Comparison of ENCODE assay signal across 20 cellular contexts in genomic region chr10:34507217-34507616, GRCh38.
DNase-seq lines count a peak whose midpoint lies in the region; ATAC-seq and TF ChIP-seq lines count a peak whose summit lies in the region.
"Had no signal": no experiment of that assay in that cellular context is flagged by ENCODE, and none has a peak within 500 bp of the region (broad histone marks: within the 10 kb centered on the region; RNA-seq: fewer than 3 reads in every experiment).

No MANE protein-coding gene starts in this region.

- no peak overlapping the region for H3K27ac ChIP-seq in heart left ventricle
- no peak overlapping the region for H3K27ac ChIP-seq in vagina
- H3K27ac ChIP-seq in upper lobe of left lung, result no peak overlapping the region
- H3K27ac ChIP-seq: sigmoid colon, upper lobe of right lung had no signal

- CTCF ChIA-PET in activated CD8-positive, alpha-beta T cell treated with anti-CD3 and anti-CD28 coated beads, Interleukin-2, amount 10 ng/mL, durations not matched to agents 7 days and 5 days (lab: Charles Lee), result no interaction called here

- H3K36me3 Mint-ChIP-seq in brain (peaks cover 4% of the 10 kb centered on the region), progenitor cell of endocrine pancreas (ENCODE audit: insufficient read depth) (no peaks in the 10 kb centered on the region)
- no peaks in the 10 kb centered on the region for H3K36me3 Mint-ChIP-seq in activated CD8-positive, alpha-beta T cell treated with anti-CD3 and anti-CD28 coated beads, Interleukin-2, amount 10 ng/mL, durations not matched to agents 7 days and 5 days (ENCODE audit: low read depth)
- H3K36me3 Mint-ChIP-seq: activated naive CD8-positive, alpha-beta T cell treated with anti-CD3 and anti-CD28 coated beads for 36 hours had no signal

- intact Hi-C loops in heart left ventricle (cut with DNase I), result no loop called here
- intact Hi-C loops in left cardiac atrium (cut with DNase I), result no loop called here
- intact Hi-C loops in vagina (cut with DNase I), result no loop called here

- H3K27me3 Mint-ChIP-seq in brain (peaks cover 4% of the 10 kb centered on the region), progenitor cell of endocrine pancreas (no peaks in the 10 kb centered on the region)
- no peaks in the 10 kb centered on the region for H3K27me3 Mint-ChIP-seq in activated CD8-positive, alpha-beta T cell treated with anti-CD3 and anti-CD28 coated beads, Interleukin-2, amount 10 ng/mL, durations not matched to agents 7 days and 5 days (ENCODE audit: low read depth)
- H3K27me3 Mint-ChIP-seq: activated B cell treated with CpG ODN at 0.5 μM for 24 hours; activated CD8-positive, alpha-beta T cell treated with anti-CD3 and anti-CD28 coated beads for 36 hours; stimulated activated naive CD8-positive, alpha-beta T cell treated with anti-CD3 and anti-CD28 coated beads, Interleukin-15, Interleukin-2, amounts not matched to agents 100 ng/mL and 50 ng/mL, for 24 hours had no signal

- peaks cover 53% of the 10 kb centered on the region for H3K4me1 Mint-ChIP-seq in brain
- peaks cover 29% of the 10 kb centered on the region for H3K4me1 Mint-ChIP-seq in progenitor cell of endocrine pancreas (ENCODE audit: low read depth)
- no peaks in the 10 kb centered on the region for H3K4me1 Mint-ChIP-seq in activated CD8-positive, alpha-beta T cell treated with anti-CD3 and anti-CD28 coated beads, Interleukin-2, amount 10 ng/mL, durations not matched to agents 7 days and 5 days (ENCODE audit: low read depth)
- H3K4me1 Mint-ChIP-seq: activated B cell treated with CpG ODN at 0.5 μM for 24 hours; activated naive CD8-positive, alpha-beta T cell treated with anti-CD3 and anti-CD28 coated beads for 36 hours; T-helper 17 cell had no signal

- H3K4me3 ChIP-seq in heart left ventricle (no peak overlapping the region), vagina (no peak overlapping the region), upper lobe of left lung (no peak overlapping the region)
- H3K4me3 ChIP-seq: sigmoid colon, upper lobe of right lung had no signal

- POLR2A ChIA-PET in activated CD8-positive, alpha-beta T cell treated with anti-CD3 and anti-CD28 coated beads, Interleukin-2, amount 10 ng/mL, durations not matched to agents 7 days and 5 days (lab: Charles Lee), result no interaction called here

- WGBS in heart left ventricle, 4 donors, result 45 to 59% (median 49%) methylated on average over 3 of the region's 3 CpGs
- WGBS in upper lobe of left lung, 2 donors, result 49 to 66% methylated on average over 3 of the region's 3 CpGs

- H3K4me1 ChIP-seq in heart left ventricle (peaks cover 0 to 22% (median 4%) of the 10 kb centered on the region in 12 donors), vagina (peaks cover 15% of the 10 kb centered on the region), upper lobe of left lung (no peaks in the 10 kb centered on the region)
- H3K4me1 ChIP-seq: upper lobe of right lung had no signal

- H3K27ac Mint-ChIP-seq in brain, result peak overlapping the region in 3 of 5 experiments; percentile 4 to 63 (median 54)
- peak overlapping the region; percentile 56 for H3K27ac Mint-ChIP-seq in progenitor cell of endocrine pancreas
- no peak overlapping the region for H3K27ac Mint-ChIP-seq in activated CD8-positive, alpha-beta T cell treated with anti-CD3 and anti-CD28 coated beads, Interleukin-2, amount 10 ng/mL, durations not matched to agents 7 days and 5 days
- H3K27ac Mint-ChIP-seq: activated B cell treated with CpG ODN at 0.5 μM for 24 hours; activated CD8-positive, alpha-beta T cell treated with anti-CD3 and anti-CD28 coated beads for 36 hours; activated naive CD8-positive, alpha-beta T cell treated with anti-CD3 and anti-CD28 coated beads for 36 hours; stimulated activated naive CD8-positive, alpha-beta T cell treated with anti-CD3 and anti-CD28 coated beads, Interleukin-15, Interleukin-2, amounts not matched to agents 100 ng/mL and 50 ng/mL, for 24 hours; T-helper 17 cell had no signal

- ATAC-seq in heart left ventricle, result peak in 3 of 4 donors; percentile 59 to 78 (median 65)
- no peak for ATAC-seq in left cardiac atrium
- ATAC-seq in upper lobe of left lung (ENCODE audit: low FRiP score in 2 of 2), result no peak
- ATAC-seq in activated CD8-positive, alpha-beta T cell treated with anti-CD3 and anti-CD28 coated beads, Interleukin-2, amount 10 ng/mL, durations not matched to agents 7 days and 5 days, result no peak
- ATAC-seq: activated CD8-positive, alpha-beta T cell treated with anti-CD3 and anti-CD28 coated beads for 36 hours; T-helper 17 cell; upper lobe of right lung had no signal

- H3K27me3 ChIP-seq in heart left ventricle (no peaks in the 10 kb centered on the region), vagina (no peaks in the 10 kb centered on the region), upper lobe of left lung (no peaks in the 10 kb centered on the region)
- H3K27me3 ChIP-seq: sigmoid colon, upper lobe of right lung had no signal

- H3K9me3 ChIP-seq in heart left ventricle, result no peaks in the 10 kb centered on the region
- H3K9me3 ChIP-seq in vagina, result no peaks in the 10 kb centered on the region
- no peaks in the 10 kb centered on the region for H3K9me3 ChIP-seq in upper lobe of left lung
- H3K9me3 ChIP-seq: sigmoid colon, upper lobe of right lung had no signal

- TF ChIP-seq CTCF in heart left ventricle (IDR thresholded peaks at IDR 0.05) (no peak), brain (conservative IDR thresholded peaks at IDR 0.05) (no peak), progenitor cell of endocrine pancreas (IDR thresholded peaks at IDR 0.05; ENCODE audit: unreplicated experiment) (no peak), vagina (IDR thresholded peaks at IDR 0.05) (no peak), upper lobe of left lung (IDR thresholded peaks at IDR 0.05) (no peak)

- H3K9me3 Mint-ChIP-seq in brain (no peaks in the 10 kb centered on the region), progenitor cell of endocrine pancreas (ENCODE audit: low read depth) (no peaks in the 10 kb centered on the region)
- no peaks in the 10 kb centered on the region for H3K9me3 Mint-ChIP-seq in activated CD8-positive, alpha-beta T cell treated with anti-CD3 and anti-CD28 coated beads, Interleukin-2, amount 10 ng/mL, durations not matched to agents 7 days and 5 days (ENCODE audit: insufficient read depth)
- H3K9me3 Mint-ChIP-seq: activated B cell treated with CpG ODN at 0.5 μM for 24 hours; activated CD8-positive, alpha-beta T cell treated with anti-CD3 and anti-CD28 coated beads for 36 hours; activated naive CD8-positive, alpha-beta T cell treated with anti-CD3 and anti-CD28 coated beads for 36 hours; stimulated activated naive CD8-positive, alpha-beta T cell treated with anti-CD3 and anti-CD28 coated beads, Interleukin-15, Interleukin-2, amounts not matched to agents 100 ng/mL and 50 ng/mL, for 24 hours had no signal

- no peak for TF ChIP-seq EP300 in upper lobe of left lung (IDR thresholded peaks at IDR 0.05)

- DNase-seq in heart left ventricle (no peak), left cardiac atrium (no peak), NCI-H2081 (lab: John Stamatoyannopoulos, UW) (peak; percentile 60 to 78), progenitor cell of endocrine pancreas (ENCODE audit: low spot score, unreplicated experiment) (no peak), vagina (ENCODE audit: extremely low spot score in 2 of 2) (no peak), upper lobe of left lung (no peak)
- no peak for DNase-seq in activated CD8-positive, alpha-beta T cell treated with anti-CD3 and anti-CD28 coated beads, Interleukin-2, amount 10 ng/mL, durations not matched to agents 7 days and 5 days
- DNase-seq: activated B cell treated with CpG ODN at 0.5 μM for 24 hours; activated CD8-positive, alpha-beta T cell treated with anti-CD3 and anti-CD28 coated beads for 36 hours; activated naive CD8-positive, alpha-beta T cell treated with anti-CD3 and anti-CD28 coated beads for 36 hours; cortex of kidney; IMR-90; NCI-H446 treated with DMSO at 0.1 percent for 48 hours; SHP77 treated with DMSO at 0.1 percent for 48 hours; sigmoid colon; stimulated activated CD4-positive, alpha-beta T cell treated with anti-CD3 and anti-CD28 coated beads, Interleukin-1b, Interleukin-23, amount 100 ng/mL, for 48 hours; T-helper 17 cell; upper lobe of right lung had no signal

- H3K36me3 ChIP-seq in heart left ventricle (no peaks in the 10 kb centered on the region), vagina (no peaks in the 10 kb centered on the region), upper lobe of left lung (no peaks in the 10 kb centered on the region)
- H3K36me3 ChIP-seq: sigmoid colon, upper lobe of right lung had no signal

- peak overlapping the region in 3 of 5 experiments; percentile 40 to 58 (median 42) for H3K4me3 Mint-ChIP-seq in brain
- no peak overlapping the region for H3K4me3 Mint-ChIP-seq in progenitor cell of endocrine pancreas (ENCODE audit: low read depth)
- no peak overlapping the region for H3K4me3 Mint-ChIP-seq in activated CD8-positive, alpha-beta T cell treated with anti-CD3 and anti-CD28 coated beads, Interleukin-2, amount 10 ng/mL, durations not matched to agents 7 days and 5 days
- H3K4me3 Mint-ChIP-seq: activated B cell treated with CpG ODN at 0.5 μM for 24 hours; activated CD8-positive, alpha-beta T cell treated with anti-CD3 and anti-CD28 coated beads for 36 hours; activated naive CD8-positive, alpha-beta T cell treated with anti-CD3 and anti-CD28 coated beads for 36 hours; stimulated activated naive CD8-positive, alpha-beta T cell treated with anti-CD3 and anti-CD28 coated beads, Interleukin-15, Interleukin-2, amounts not matched to agents 100 ng/mL and 50 ng/mL, for 24 hours; T-helper 17 cell had no signal

- TF ChIP-seq POLR2A in heart left ventricle (IDR thresholded peaks at IDR 0.05) (no peak), vagina (IDR thresholded peaks at IDR 0.05) (no peak), upper lobe of left lung (IDR thresholded peaks at IDR 0.05) (no peak)

Comparison
In these comparisons a context has a peak if more than half of its experiments do, and no peak if none do; other contexts are left out.
1. ATAC-seq: peak in heart left ventricle (3 of 4); none in left cardiac atrium (0 of 2), upper lobe of left lung (0 of 2) and activated CD8-positive, alpha-beta T cell treated with anti-CD3 and anti-CD28 coated beads, Interleukin-2, amount 10 ng/mL, durations not matched to agents 7 days and 5 days (single experiment).
2. DNase-seq: peak in NCI-H2081 (2 of 2); none in heart left ventricle (0 of 5), left cardiac atrium (single experiment), progenitor cell of endocrine pancreas (single experiment), vagina (0 of 2), upper lobe of left lung (0 of 2) and activated CD8-positive, alpha-beta T cell treated with anti-CD3 and anti-CD28 coated beads, Interleukin-2, amount 10 ng/mL, durations not matched to agents 7 days and 5 days (single experiment).
3. H3K4me3 Mint-ChIP-seq: peak in brain (3 of 5); none in progenitor cell of endocrine pancreas (single experiment) and activated CD8-positive, alpha-beta T cell treated with anti-CD3 and anti-CD28 coated beads, Interleukin-2, amount 10 ng/mL, durations not matched to agents 7 days and 5 days (single experiment).